34 cellular contexts compared by ENCODE assay signal in the genomic region with DNA sequence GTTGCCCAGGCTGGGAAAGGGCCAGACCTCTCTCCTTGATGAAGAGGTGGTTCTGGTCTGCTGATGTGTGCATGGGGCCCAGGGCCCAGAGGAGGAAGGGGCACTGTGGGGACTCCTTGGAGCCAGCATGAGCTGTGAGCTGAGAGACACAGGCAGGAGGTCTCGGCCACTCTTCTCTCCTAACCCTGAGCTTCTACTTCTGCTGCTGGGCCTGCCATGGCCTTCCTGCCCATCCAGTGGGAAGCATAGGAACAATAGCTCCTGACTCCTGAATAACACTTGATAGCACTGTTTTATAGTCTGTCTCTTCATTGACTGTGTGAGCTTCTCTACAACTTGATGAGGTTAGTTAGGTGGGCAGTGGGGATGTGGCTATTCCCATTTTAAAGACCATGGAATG.
"Had no signal": no experiment of that assay in that cellular context is flagged by ENCODE, and none has a peak within 500 bp of the region (broad histone marks: within the 10 kb centered on the region; RNA-seq: fewer than 3 reads in every experiment).

No MANE protein-coding gene starts in this region.

- H3K4me1 Mint-ChIP-seq: activated B cell treated with CpG ODN at 0.5 μM for 24 hours; central memory CD8-positive, alpha-beta T cell had no signal

- H3K9me3 ChIP-seq: ascending aorta had no signal

- H3K4me1 ChIP-seq: ascending aorta had no signal

- H3K36me3 ChIP-seq: ascending aorta, cardiac muscle cell had no signal

- H3K27me3 ChIP-seq: ascending aorta, cardiac muscle cell had no signal

- H3K27me3 Mint-ChIP-seq: activated CD4-positive, alpha-beta memory T cell treated with anti-CD3 and anti-CD28 coated beads for 36 hours; activated naive CD4-positive, alpha-beta T cell treated with anti-CD3 and anti-CD28 coated beads, Interleukin-2, amount 50 U/mL, for 24 hours; T-cell had no signal

- H3K9me3 Mint-ChIP-seq: activated B cell treated with CpG ODN at 0.5 μM for 24 hours; activated CD4-positive, alpha-beta memory T cell treated with anti-CD3 and anti-CD28 coated beads for 36 hours; activated CD8-positive, alpha-beta T cell treated with anti-CD3 and anti-CD28 coated beads for 36 hours; activated naive CD4-positive, alpha-beta T cell treated with anti-CD3 and anti-CD28 coated beads, Interleukin-2, amount 10 ng/mL, durations not matched to agents 7 days and 5 days; activated naive CD8-positive, alpha-beta T cell treated with anti-CD3 and anti-CD28 coated beads, Interleukin-2, amount 50 U/mL, for 24 hours; activated T-cell treated with anti-CD3 and anti-CD28 coated beads, Interleukin-2, amount 50 U/mL, for 4 hours; activated T-helper 2 cell treated with anti-CD3 and anti-CD28 coated beads, Interferon-gamma antibody, Interleukin-2, Interleukin-4, amounts not matched to agents 10 μg/mL and 5 μg/mL and 100 μg/mL, durations not matched to agents 14 hours and 24 hours and 36 hours; central memory CD8-positive, alpha-beta T cell; T-cell; T-helper 2 cell treated with Interferon-gamma antibody and Interleukin-4, amounts not matched to agents 5 μg/mL and 100 μg/mL, for 36 hours had no signal

- H3K4me3 ChIP-seq: ascending aorta, cardiac muscle cell had no signal

- DNase-seq: activated B cell treated with CpG ODN at 0.5 μM for 24 hours; activated CD4-positive, alpha-beta memory T cell treated with anti-CD3 and anti-CD28 coated beads for 36 hours; activated CD4-positive, alpha-beta T cell treated with anti-CD3 and anti-CD28 coated beads for 4 hours; activated CD4-positive, alpha-beta T cell treated with anti-CD3 and anti-CD28 coated beads, Interleukin-2, amount 10 ng/mL, durations not matched to agents 24 days and 14 days; activated CD4-positive, alpha-beta T cell treated with anti-CD3 and anti-CD28 coated beads, Interleukin-2, amount 50 U/mL, for 1 hour; activated CD4-positive, alpha-beta T cell treated with anti-CD3 and anti-CD28 coated beads, Interleukin-2, amount 50 U/mL, for 4 hours; activated CD4-positive, CD25-positive, alpha-beta regulatory T cell treated with anti-CD3 and anti-CD28 coated beads, Interleukin-2, amount 50 U/mL, for 72 hours; activated CD8-positive, alpha-beta memory T cell treated with anti-CD3 and anti-CD28 coated beads, Interleukin-2, amount 50 U/mL, for 4 hours; activated CD8-positive, alpha-beta T cell treated with anti-CD3 and anti-CD28 coated beads for 36 hours; activated effector memory CD4-positive, alpha-beta T cell treated with Interleukin-2 at 50 U/mL for 16 hours; activated gamma-delta T cell; activated naive CD4-positive, alpha-beta T cell treated with anti-CD3 and anti-CD28 coated beads, Interleukin-2, amount 10 ng/mL, durations not matched to agents 7 days and 5 days; activated naive CD4-positive, alpha-beta T cell treated with Interleukin-2 at 50 U/mL for 16 hours; activated naive CD8-positive, alpha-beta T cell treated with anti-CD3 and anti-CD28 coated beads, Interleukin-2, amount 10 ng/mL, durations not matched to agents 7 days and 5 days; activated naive CD8-positive, alpha-beta T cell treated with anti-CD3 and anti-CD28 coated beads, Interleukin-2, amount 50 U/mL, for 24 hours; activated T-cell treated with anti-CD3 and anti-CD28 coated beads for 4 hours; activated T-cell treated with anti-CD3 and anti-CD28 coated beads, Interleukin-2, amount 50 U/mL, for 1 hour; activated T-cell treated with anti-CD3 and anti-CD28 coated beads, Interleukin-2, amount 50 U/mL, for 4 hours; amygdala; anterior cingulate cortex; caudate nucleus; cerebellar nuclear complex; T-cell; T-helper 2 cell; T-helper 9 cell had no signal

- H3K4me3 Mint-ChIP-seq: activated B cell treated with CpG ODN at 0.5 μM for 24 hours; activated CD4-positive, alpha-beta memory T cell treated with anti-CD3 and anti-CD28 coated beads for 36 hours; activated CD4-positive, alpha-beta T cell treated with anti-CD3 and anti-CD28 coated beads, Interleukin-2, amount 10 ng/mL, durations not matched to agents 24 days and 14 days; activated CD8-positive, alpha-beta T cell treated with anti-CD3 and anti-CD28 coated beads for 36 hours; activated naive CD4-positive, alpha-beta T cell treated with anti-CD3 and anti-CD28 coated beads, Interleukin-2, amount 10 ng/mL, durations not matched to agents 7 days and 5 days; activated naive CD4-positive, alpha-beta T cell treated with anti-CD3 and anti-CD28 coated beads, Interleukin-2, amount 50 U/mL, for 24 hours; activated naive CD8-positive, alpha-beta T cell; activated naive CD8-positive, alpha-beta T cell treated with anti-CD3 and anti-CD28 coated beads, Interleukin-2, amount 10 ng/mL, durations not matched to agents 7 days and 5 days; activated naive CD8-positive, alpha-beta T cell treated with anti-CD3 and anti-CD28 coated beads, Interleukin-2, amount 50 U/mL, for 24 hours; activated T-cell treated with anti-CD3 and anti-CD28 coated beads, Interleukin-2, amount 50 U/mL, for 4 hours; brain; central memory CD8-positive, alpha-beta T cell; T-cell; T-helper 2 cell treated with Interferon-gamma antibody and Interleukin-4, amounts not matched to agents 5 μg/mL and 100 μg/mL, for 36 hours had no signal

- H3K27ac Mint-ChIP-seq: activated B cell treated with CpG ODN at 0.5 μM for 24 hours; activated CD4-positive, alpha-beta memory T cell treated with anti-CD3 and anti-CD28 coated beads for 36 hours; activated CD4-positive, alpha-beta T cell treated with anti-CD3 and anti-CD28 coated beads, Interleukin-2, amount 10 ng/mL, durations not matched to agents 24 days and 14 days; activated CD8-positive, alpha-beta T cell treated with anti-CD3 and anti-CD28 coated beads for 36 hours; activated naive CD4-positive, alpha-beta T cell treated with anti-CD3 and anti-CD28 coated beads, Interleukin-2, amount 10 ng/mL, durations not matched to agents 7 days and 5 days; activated naive CD4-positive, alpha-beta T cell treated with anti-CD3 and anti-CD28 coated beads, Interleukin-2, amount 50 U/mL, for 24 hours; activated naive CD8-positive, alpha-beta T cell; activated naive CD8-positive, alpha-beta T cell treated with anti-CD3 and anti-CD28 coated beads, Interleukin-2, amount 10 ng/mL, durations not matched to agents 7 days and 5 days; activated naive CD8-positive, alpha-beta T cell treated with anti-CD3 and anti-CD28 coated beads, Interleukin-2, amount 50 U/mL, for 24 hours; activated T-helper 2 cell treated with anti-CD3 and anti-CD28 coated beads, Interferon-gamma antibody, Interleukin-2, Interleukin-4, amounts not matched to agents 10 μg/mL and 5 μg/mL and 100 μg/mL, durations not matched to agents 14 hours and 24 hours and 36 hours; T-cell; T-helper 2 cell treated with Interferon-gamma antibody and Interleukin-4, amounts not matched to agents 5 μg/mL and 100 μg/mL, for 36 hours had no signal

- H3K36me3 Mint-ChIP-seq: activated CD4-positive, alpha-beta memory T cell treated with anti-CD3 and anti-CD28 coated beads for 36 hours; brain had no signal

- ATAC-seq: activated CD8-positive, alpha-beta T cell treated with anti-CD3 and anti-CD28 coated beads for 36 hours; activated naive CD8-positive, alpha-beta T cell treated with anti-CD3 and anti-CD28 coated beads, Interleukin-2, amount 50 U/mL, for 24 hours; activated T-cell treated with anti-CD3 and anti-CD28 coated beads, Interleukin-2, amount 50 U/mL, for 4 hours; T-cell had no signal

- H3K27ac ChIP-seq: ascending aorta, cardiac muscle cell, VCaP had no signal
